Comparison of ENCODE assay signal across 8 cellular contexts in the genomic region with DNA sequence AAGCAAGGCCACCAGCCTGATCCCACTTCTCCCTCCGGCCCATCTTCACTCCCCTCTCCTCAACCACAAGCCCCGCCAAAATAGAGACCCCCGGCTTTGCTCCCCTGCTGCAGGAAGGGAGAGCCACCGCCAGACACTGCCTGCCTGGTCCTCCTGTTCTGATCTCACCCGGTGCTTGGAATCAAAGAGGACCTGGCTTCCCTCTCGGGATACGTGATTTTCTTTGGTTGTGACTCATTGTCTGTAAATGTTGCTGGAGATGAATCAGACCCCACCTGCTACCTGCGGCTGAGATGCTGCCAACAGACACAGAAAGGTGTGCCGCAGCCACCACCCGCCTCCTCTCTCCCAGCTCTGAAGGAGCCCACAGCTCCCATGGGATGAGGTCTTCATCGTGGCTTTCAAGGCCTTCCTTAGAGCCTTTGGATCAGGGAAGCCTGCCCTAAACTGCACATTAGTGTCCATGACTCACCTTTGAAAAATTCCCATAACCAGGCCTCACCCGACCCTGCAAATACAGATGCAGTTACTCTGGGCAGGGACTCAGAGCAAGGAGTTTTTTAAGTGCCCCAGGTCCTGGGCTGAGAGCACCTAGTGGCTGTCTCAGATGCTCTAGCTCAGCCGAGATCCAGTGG.
DNase-seq lines count a peak whose midpoint lies in the region; ATAC-seq and TF ChIP-seq lines count a peak whose summit lies in the region.

No MANE protein-coding gene starts in this region.

- H3K4me2 ChIP-seq in Karpas-422 (ENCODE audit: low read depth, low read length, poor library complexity, severe bottlenecking): no peak overlapping the region

- ATAC-seq in lung (ENCODE audit: insufficient read depth, low FRiP score): peak; percentile 42
- no peak for ATAC-seq in HG02981 (IDR thresholded peaks at IDR 0.05; ENCODE audit: unreplicated experiment)

- no peaks in the 10 kb centered on the region for H4K20me1 ChIP-seq in Karpas-422 (ENCODE audit: insufficient read depth, low read depth, low read length)

- H3K79me2 ChIP-seq in Karpas-422 (ENCODE audit: low read length): no peaks in the 10 kb centered on the region

- no peaks in the 10 kb centered on the region for H3K9me2 ChIP-seq in Karpas-422 (replicated peaks; ENCODE audit: insufficient read depth, low read length)

- H3K4me3 ChIP-seq in HFF-Myc (replicated peaks; ENCODE audit: low read depth, low read length): no peak overlapping the region
- no peak overlapping the region for H3K4me3 ChIP-seq in lung
- H3K4me3 ChIP-seq in Karpas-422 (ENCODE audit: low read length): no peak overlapping the region

- peaks cover 0 to 25% of the 10 kb centered on the region in 2 donors for H3K4me1 ChIP-seq in lung (ENCODE audit: control insufficient read depth in 2 of 2, insufficient read depth in 2 of 2, low read length in 2 of 2)
- no peaks in the 10 kb centered on the region for H3K4me1 ChIP-seq in Karpas-422 (ENCODE audit: low read length)

- DNase-seq in HFF-Myc (ENCODE audit: extremely low read depth, low read depth): peak; percentile 82
- peak; percentile 90 for DNase-seq in astrocyte of the hippocampus (ENCODE audit: low read depth, low spot score)
- peak; percentile 32 for DNase-seq in lung (ENCODE audit: low spot score)
- no peak for DNase-seq in C1 segment of cervical spinal cord (lab: John Stamatoyannopoulos, UW)
- DNase-seq in GM19240 (ENCODE audit: insufficient read length, low spot score): no peak
- no peak for DNase-seq in Karpas-422

- TF ChIP-seq CTCF in 22Rv1 (IDR thresholded peaks at IDR 0.05) (0 out of 2 replicates have a peak, but pooled peaks have one; percentile 4), HFF-Myc (IDR thresholded peaks at IDR 0.05; ENCODE audit: low read depth, low read length, missing control alignments) (no peak), lung (IDR thresholded peaks at IDR 0.05; ENCODE audit: control extremely low read depth, extremely low read depth) (no peak)

- 69 to 88% methylated on average over 13 of the region's 13 CpGs for WGBS in lung, 2 donors

- H3K27me3 ChIP-seq in lung (ENCODE audit: control insufficient read depth, insufficient read depth) (no peaks in the 10 kb centered on the region), Karpas-422 (ENCODE audit: low read length) (no peaks in the 10 kb centered on the region)

- H3K9me3 ChIP-seq in lung (ENCODE audit: control insufficient read depth in 2 of 2, insufficient read depth in 1 of 2, low read length in 1 of 2) (no peaks in the 10 kb centered on the region), Karpas-422 (ENCODE audit: low read length) (no peaks in the 10 kb centered on the region)

- H2AFZ ChIP-seq in Karpas-422 (ENCODE audit: low read length): no peak overlapping the region

- H3K36me3 ChIP-seq in lung (ENCODE audit: control insufficient read depth in 2 of 2, insufficient read depth in 2 of 2, low read length in 2 of 2): no peaks in the 10 kb centered on the region
- H3K36me3 ChIP-seq in Karpas-422 (ENCODE audit: insufficient read depth, low read length): no peaks in the 10 kb centered on the region

- H3K9ac ChIP-seq in Karpas-422 (ENCODE audit: low read length): no peak overlapping the region

- H3K27ac ChIP-seq in 22Rv1: peak overlapping the region; percentile 30; the same call in 1 of the 2 replicates
- peak overlapping the region in 1 of 2 donors; percentile 3 for H3K27ac ChIP-seq in lung (ENCODE audit: low read depth in 1 of 2, low read length in 1 of 2)
- no peak overlapping the region for H3K27ac ChIP-seq in Karpas-422 (ENCODE audit: low read length)

Comparison
In these comparisons a context has a peak if more than half of its experiments do, and no peak if none do; other contexts are left out.
1. DNase-seq: peak in HFF-Myc (single experiment), astrocyte of the hippocampus (single experiment) and lung (single experiment); none in C1 segment of cervical spinal cord (0 of 14), GM19240 (single experiment) and Karpas-422 (single experiment).